9 cellular contexts compared by ENCODE assay signal in the genomic region with DNA sequence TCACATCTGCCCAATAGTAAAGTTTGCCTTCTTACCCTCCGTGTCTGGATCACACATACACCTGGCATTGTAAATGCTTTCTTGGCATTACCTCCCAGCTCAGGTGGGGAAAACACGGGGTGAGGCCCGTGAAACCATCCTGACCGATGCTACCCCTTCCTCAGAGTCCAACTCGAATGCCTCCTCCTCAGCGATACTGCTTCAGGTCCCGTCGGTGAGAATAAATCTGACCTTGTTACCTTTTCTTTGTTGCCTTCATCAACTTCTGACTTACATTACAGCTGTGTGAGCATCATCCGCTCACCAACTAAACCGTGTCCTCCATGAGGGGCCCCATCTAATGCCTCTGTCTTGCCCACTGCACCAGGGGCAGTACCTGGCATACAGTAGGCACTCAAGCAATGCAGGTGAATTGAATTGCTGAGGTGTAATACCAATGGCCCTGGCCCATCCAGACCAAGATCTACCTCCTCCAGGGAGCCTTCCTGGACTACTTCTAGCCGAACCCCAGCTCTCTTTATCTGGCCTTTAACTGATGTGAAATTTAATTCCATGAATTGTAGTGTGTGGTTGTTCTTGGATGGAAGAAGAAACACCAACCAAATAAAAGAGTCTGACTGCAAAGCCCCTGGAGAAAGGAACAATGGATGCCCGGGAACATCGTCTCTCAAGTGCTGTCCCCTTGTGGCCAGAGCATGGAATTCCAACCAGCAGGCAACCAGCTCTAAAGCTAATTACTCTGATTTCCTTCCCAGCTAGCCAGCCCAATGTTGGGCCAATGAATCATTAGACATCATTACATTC.
DNase-seq lines count a peak whose midpoint lies in the region; FAIRE-seq and TF ChIP-seq lines count a peak whose summit lies in the region.
"Had no signal": no experiment of that assay in that cellular context is flagged by ENCODE, and none has a peak within 500 bp of the region (broad histone marks: within the 10 kb centered on the region; RNA-seq: fewer than 3 reads in every experiment).

No MANE protein-coding gene starts in this region.

- H3K4me3 ChIP-seq in Karpas-422 (ENCODE audit: low read length), result no peak overlapping the region
- H3K4me3 ChIP-seq in fibroblast of pulmonary artery (replicated peaks; ENCODE audit: low read depth, low read length), result no peak overlapping the region
- H3K4me3 ChIP-seq: BLaER1 treated with 17β-estradiol and CSF1 and Interleukin-3, amounts not matched to agents 10 nM and 100 nM had no signal

- H3K27ac ChIP-seq in Karpas-422 (ENCODE audit: low read length), result no peak overlapping the region
- H3K27ac ChIP-seq: BLaER1 treated with 17β-estradiol and CSF1 and Interleukin-3, amounts not matched to agents 10 nM and 100 nM had no signal

- TF ChIP-seq POLR2A in GM12892 (IDR thresholded peaks at IDR 0.05; ENCODE audit: low read depth, low read length), result no peak

- no peak for FAIRE-seq in GM12892 (lab: Jason Lieb, UNC)

- H3K4me2 ChIP-seq in Karpas-422 (ENCODE audit: low read depth, low read length, poor library complexity, severe bottlenecking), result no peak overlapping the region
- H3K4me2 ChIP-seq: BLaER1 treated with 17β-estradiol and CSF1 and Interleukin-3, amounts not matched to agents 10 nM and 100 nM had no signal

- no peak overlapping the region for H2AFZ ChIP-seq in Karpas-422 (ENCODE audit: low read length)

- H3K9me2 ChIP-seq in Karpas-422 (replicated peaks; ENCODE audit: insufficient read depth, low read length), result no peaks in the 10 kb centered on the region

- H4K20me1 ChIP-seq in Karpas-422 (ENCODE audit: insufficient read depth, low read depth, low read length), result no peaks in the 10 kb centered on the region
- H4K20me1 ChIP-seq: BLaER1 treated with 17β-estradiol and CSF1 and Interleukin-3, amounts not matched to agents 10 nM and 100 nM had no signal

- no peaks in the 10 kb centered on the region for H3K27me3 ChIP-seq in Karpas-422 (ENCODE audit: low read length)
- H3K27me3 ChIP-seq: BLaER1 treated with 17β-estradiol and CSF1 and Interleukin-3, amounts not matched to agents 10 nM and 100 nM had no signal

- intact Hi-C loops in posterior cingulate gyrus (cut with DNase I), result loop anchor here (2.0 kb wide), 1 partner anchor 432 kb away; no protein-coding TSS in a partner anchor

- no peaks in the 10 kb centered on the region for H3K9me3 ChIP-seq in Karpas-422 (ENCODE audit: low read length)

- H3K79me2 ChIP-seq in Karpas-422 (ENCODE audit: low read length), result no peaks in the 10 kb centered on the region

- peak; percentile 96 for TF ChIP-seq CTCF in fibroblast of pulmonary artery (IDR thresholded peaks at IDR 0.05; ENCODE audit: low read length, missing control alignments)

- no peak overlapping the region for H3K9ac ChIP-seq in Karpas-422 (ENCODE audit: low read length)
- H3K9ac ChIP-seq: BLaER1 treated with 17β-estradiol and CSF1 and Interleukin-3, amounts not matched to agents 10 nM and 100 nM had no signal

- no peaks in the 10 kb centered on the region for H3K36me3 ChIP-seq in Karpas-422 (ENCODE audit: insufficient read depth, low read length)
- H3K36me3 ChIP-seq: BLaER1 treated with 17β-estradiol and CSF1 and Interleukin-3, amounts not matched to agents 10 nM and 100 nM had no signal

- DNase-seq in NCI-H1417 (lab: John Stamatoyannopoulos, UW), result peak; percentile 9 to 86 (median 59)
- no peak for DNase-seq in NCI-H1417 treated with DMSO at 0.1 percent for 48 hours (lab: John Stamatoyannopoulos, UW)
- peak; percentile 66 for DNase-seq in Karpas-422
- DNase-seq in SHP77 treated with DMSO at 0.1 percent for 48 hours (lab: John Stamatoyannopoulos, UW), result peak; percentile 34
- peak; percentile 60 for DNase-seq in fibroblast of pulmonary artery (ENCODE audit: low read depth)
- peak in 6 of 10 donors; percentile 24 to 86 (median 48) for DNase-seq in posterior cingulate gyrus
- no peak for DNase-seq in GM12892 (ENCODE audit: insufficient read length)
- no peak for DNase-seq in GM19238 (ENCODE audit: insufficient read length, low spot score)

- no peaks in the 10 kb centered on the region for H3K4me1 ChIP-seq in Karpas-422 (ENCODE audit: low read length)

Comparison
In these comparisons a context has a peak if more than half of its experiments do, and no peak if none do; other contexts are left out.
1. DNase-seq: peak in NCI-H1417 (3 of 3), Karpas-422 (single experiment), SHP77 treated with DMSO at 0.1 percent for 48 hours (single experiment), fibroblast of pulmonary artery (single experiment) and posterior cingulate gyrus (6 of 10); none in NCI-H1417 treated with DMSO at 0.1 percent for 48 hours (single experiment), GM12892 (single experiment) and GM19238 (single experiment).